8 cellular contexts compared by ENCODE assay signal in genomic region chr18:46915800-46916550, GRCh38. TPM values are rescaled to one million over a fixed set of nuclear protein-coding genes. Genes with fewer than 3 reads are reported as not detected.
A peak's percentile ranks its signal among the peaks of the same experiment; 100 is the strongest.
DNase-seq lines count a peak whose midpoint lies in the region; ATAC-seq and TF ChIP-seq lines count a peak whose summit lies in the region.

No MANE protein-coding gene starts in this region.

- H3K4me3 ChIP-seq in A673 (ENCODE audit: low read depth, low read length, poor library complexity, severe bottlenecking) (peak overlapping the region; percentile 70), HCT116 (replicated peaks in 1 of 2; ENCODE audit: low read depth in 1 of 2, low read length in 2 of 2) (peak overlapping the region; percentile 59 to 76), astrocyte of the spinal cord (ENCODE audit: low read depth, low read length) (peak overlapping the region; percentile 68), mesendoderm (ENCODE audit: low read length) (no peak overlapping the region)

- H3K9me3 ChIP-seq in A673 (ENCODE audit: low read depth, low read length, poor library complexity, severe bottlenecking): no peaks in the 10 kb centered on the region
- no peaks in the 10 kb centered on the region for H3K9me3 ChIP-seq in HCT116 (ENCODE audit: control insufficient read depth in 1 of 2, insufficient read depth in 1 of 2, low read depth in 1 of 2, low read length in 2 of 2)

- no peak overlapping the region for H2AFZ ChIP-seq in HCT116 (ENCODE audit: low read depth, low read length, poor library complexity, severe bottlenecking)

- CTCF ChIA-PET in A673 (lab: Charles Lee): no interaction called here
- CTCF ChIA-PET in HCT116 (lab: Charles Lee): no interaction called here

- no CpG with 5 or more reads among the region's 12 CpGs for WGBS in mesendoderm (ENCODE audit: extremely low coverage, insufficient coverage, low lambda C conversion rate)

- BruUV-seq in A673 (replicated peaks; lab: Mats Ljungman, UMichigan) (TSS peak; percentile 39), HCT116 (replicated peaks; lab: Mats Ljungman, UMichigan) (TSS peak; percentile 47)

- no peak overlapping the region for H4K8ac ChIP-seq in mesendoderm (ENCODE audit: low read depth, low read length)

- no peak overlapping the region for H2BK15ac ChIP-seq in mesendoderm (replicated peaks; ENCODE audit: low read depth)

- H3K18ac ChIP-seq in mesendoderm (ENCODE audit: low read length): no peak overlapping the region

- H4K20me1 ChIP-seq in HCT116 (ENCODE audit: insufficient read depth): no peaks in the 10 kb centered on the region

- H3K9ac ChIP-seq in HCT116 (ENCODE audit: low read length): peak overlapping the region; percentile 73
- peak overlapping the region; percentile 86 for H3K9ac ChIP-seq in mesendoderm (ENCODE audit: low read length)

- H3K36me3 ChIP-seq in A673 (ENCODE audit: insufficient read depth, low read length, poor library complexity, severe bottlenecking) (no peaks in the 10 kb centered on the region), HCT116 (ENCODE audit: control insufficient read depth in 1 of 2, insufficient read depth in 2 of 2, low read length in 2 of 2) (no peaks in the 10 kb centered on the region), mesendoderm (ENCODE audit: control insufficient read depth, insufficient read depth, low read length) (no peaks in the 10 kb centered on the region)

- no peak overlapping the region for H2BK120ac ChIP-seq in mesendoderm (ENCODE audit: low read depth, low read length)

- H3K23ac ChIP-seq in mesendoderm (ENCODE audit: low read length): no peak overlapping the region

- H3K4me1 ChIP-seq in A673 (ENCODE audit: insufficient read depth, low read length, poor library complexity, severe bottlenecking) (peaks cover 23% of the 10 kb centered on the region), HCT116 (ENCODE audit: control insufficient read depth in 1 of 2, insufficient read depth in 2 of 2, low read length in 2 of 2) (peaks cover 4 to 18% of the 10 kb centered on the region in 2 experiments; a peak in 3 of 4 replicates), mesendoderm (ENCODE audit: control insufficient read depth, low read depth, low read length) (peaks cover 3% of the 10 kb centered on the region)

- H3K79me1 ChIP-seq in mesendoderm (ENCODE audit: low read length): peaks cover 8% of the 10 kb centered on the region

- no peak overlapping the region for H3K4ac ChIP-seq in mesendoderm (ENCODE audit: low read depth, low read length)

- no peak overlapping the region for H2AK5ac ChIP-seq in mesendoderm (ENCODE audit: low read length)

- intact Hi-C loops in A673 (cut with micrococcal nuclease; ENCODE audit: unreplicated experiment): no loop called here
- intact Hi-C loops in HCT116 (cut with micrococcal nuclease): no loop called here

- peak overlapping the region; percentile 51 for H3K56ac ChIP-seq in mesendoderm (ENCODE audit: low read length)

- in situ Hi-C loops in astrocyte of the spinal cord (cut with HindIII; ENCODE audit: low sequenced_read_pairs): no loop called here

- no peak for DNase-seq in A673 (ENCODE audit: low spot score)
- DNase-seq in HCT116 (ENCODE audit: low read depth, low spot score): no peak
- DNase-seq in astrocyte of the spinal cord (ENCODE audit: low read depth, low spot score): no peak
- no peak for DNase-seq in mesendoderm
- DNase-seq in ureter (ENCODE audit: low spot score): no peak
- DNase-seq in AG08396 (ENCODE audit: low spot score): no peak
- DNase-seq in stimulated activated CD4-positive, alpha-beta T cell treated with anti-CD3 and anti-CD28 coated beads, Interleukin-1b, Interleukin-23, amount 100 ng/mL, for 48 hours: no peak

- no peak for TF ChIP-seq RAD21 in HCT116 (IDR thresholded peaks at IDR 0.05; ENCODE audit: low read depth)

- POLR2A ChIA-PET in A673 (lab: Charles Lee; ENCODE audit: low non-redundant PET) (no interaction called here), HCT116 (lab: Charles Lee) (no interaction called here)

- TF ChIP-seq CTCF in A673 (conservative IDR thresholded peaks at IDR 0.05; ENCODE audit: low read depth, low read length) (no peak), HCT116 (IDR thresholded peaks at IDR 0.05 in 2 of 3, conservative IDR thresholded peaks at IDR 0.05 in 1 of 3; ENCODE audit: borderline replicate concordance in 1 of 3, insufficient read depth in 1 of 3, low read depth in 2 of 3, low read length in 2 of 3) (no peak), astrocyte of the spinal cord (IDR thresholded peaks at IDR 0.05; ENCODE audit: low read depth, low read length) (no peak)

- ATAC-seq in HCT116 (no peak), HG02938 (IDR thresholded peaks at IDR 0.05; ENCODE audit: unreplicated experiment) (no peak)

- RAD21 ChIA-PET in HCT116 (lab: Charles Lee; ENCODE audit: low non-redundant PET in 1 of 2, low total read pairs in 2 of 2, uncharacterized antibody in 2 of 2, unreplicated experiment in 2 of 2): no interaction called here

- no peaks in the 10 kb centered on the region for H3K27me3 ChIP-seq in A673 (replicated peaks; ENCODE audit: insufficient read depth, low read depth, low read length, poor library complexity)
- H3K27me3 ChIP-seq in HCT116 (ENCODE audit: insufficient read depth, low read length): no peaks in the 10 kb centered on the region
- H3K27me3 ChIP-seq in mesendoderm (ENCODE audit: insufficient read depth, low read length, poor library complexity): no peaks in the 10 kb centered on the region

- no peaks in the 10 kb centered on the region for H3K9me2 ChIP-seq in HCT116 (ENCODE audit: insufficient read depth)

- peak overlapping the region; percentile 88 for H3K27ac ChIP-seq in A673 (ENCODE audit: low read depth, low read length, poor library complexity, severe bottlenecking)
- no peak overlapping the region; the same call in 1 of the 2 replicates for H3K27ac ChIP-seq in HCT116 (ENCODE audit: low read depth, low read length)
- no peak overlapping the region for H3K27ac ChIP-seq in mesendoderm (ENCODE audit: low read depth, low read length)

- H4K5ac ChIP-seq in mesendoderm (ENCODE audit: low read length): no peak overlapping the region

- H3K4me2 ChIP-seq in HCT116 (ENCODE audit: low read length) (peak overlapping the region; percentile 83), mesendoderm (ENCODE audit: low read length) (peak overlapping the region; percentile 92)

- TF ChIP-seq POLR2A in HCT116 (IDR thresholded peaks at IDR 0.05; ENCODE audit: borderline replicate concordance, extremely low read depth, insufficient read depth, insufficient read length): no peak

- H2BK5ac ChIP-seq in mesendoderm (ENCODE audit: low read length): no peak overlapping the region

- H3K79me2 ChIP-seq in HCT116 (ENCODE audit: insufficient read depth, low read length) (peaks cover 59% of the 10 kb centered on the region), mesendoderm (ENCODE audit: control insufficient read depth, insufficient read depth, low read length) (peaks cover 20% of the 10 kb centered on the region)

TF ChIP-seq in HCT116, 20 proteins besides CTCF, POLR2A, EP300 and RAD21 (continues in another document):
- TF ChIP-seq SP1 (IDR thresholded peaks at IDR 0.05; ENCODE audit: low read depth) (no peak), YY1 (IDR thresholded peaks at IDR 0.05; ENCODE audit: extremely low read depth, insufficient replicate concordance, low read depth, low read length) (no peak), EZH2 (IDR thresholded peaks at IDR 0.05) (no peak), ZNF274 (IDR thresholded peaks at IDR 0.05; ENCODE audit: low read depth, low read length) (no peak), ATF3 (IDR thresholded peaks at IDR 0.05) (no peak), SRF (IDR thresholded peaks at IDR 0.05; ENCODE audit: low read depth) (no peak), CBX3 (IDR thresholded peaks at IDR 0.05; ENCODE audit: low read depth) (no peak), ELF1 (IDR thresholded peaks at IDR 0.05; ENCODE audit: borderline replicate concordance, low read depth) (no peak), FOSL1 (IDR thresholded peaks at IDR 0.05; ENCODE audit: low read depth) (no peak), TCF7L2 (IDR thresholded peaks at IDR 0.05; ENCODE audit: borderline replicate concordance, extremely low read depth, insufficient read depth, insufficient read length) (no peak), MAX (IDR thresholded peaks at IDR 0.05) (no peak), ZFX (IDR thresholded peaks at IDR 0.05) (no peak), EGR1 (IDR thresholded peaks at IDR 0.05; ENCODE audit: low read depth) (no peak)

RNA-seq across cellular contexts. Expression of gene PIAS2, which starts 1.3 kb away (rescaled TPM):
- total RNA-seq in A673 (2021) (72.8 and 78.7 TPM in 2 replicates), HCT116 (2021; ENCODE audit: unreplicated experiment) (31.7 TPM), ureter (59.9 TPM)
- polyA plus RNA-seq in HCT116 (2012): 8.2 TPM in 2 replicates
- 34.0 TPM for polyA plus RNA-seq in mesendoderm (2013, experiment 1 of 2)
- polyA plus RNA-seq in mesendoderm (2013, experiment 2 of 2): 36.2 TPM

RNA-seq across cellular contexts. Expression of gene KATNAL2, which starts 1.4 kb away (rescaled TPM):
- 10.6 and 15.4 TPM in 2 replicates for total RNA-seq in A673 (2021)
- 2.0 TPM for total RNA-seq in HCT116 (2021; ENCODE audit: unreplicated experiment)
- 0.56 and 0.74 TPM in 2 replicates for polyA plus RNA-seq in HCT116 (2012)
- 3.3 TPM for polyA plus RNA-seq in mesendoderm (2013, experiment 1 of 2)
- 3.4 TPM for polyA plus RNA-seq in mesendoderm (2013, experiment 2 of 2)
- total RNA-seq in ureter: 3.5 TPM
